Comparison of ENCODE assay signal across 10 cellular contexts in the genomic region with DNA sequence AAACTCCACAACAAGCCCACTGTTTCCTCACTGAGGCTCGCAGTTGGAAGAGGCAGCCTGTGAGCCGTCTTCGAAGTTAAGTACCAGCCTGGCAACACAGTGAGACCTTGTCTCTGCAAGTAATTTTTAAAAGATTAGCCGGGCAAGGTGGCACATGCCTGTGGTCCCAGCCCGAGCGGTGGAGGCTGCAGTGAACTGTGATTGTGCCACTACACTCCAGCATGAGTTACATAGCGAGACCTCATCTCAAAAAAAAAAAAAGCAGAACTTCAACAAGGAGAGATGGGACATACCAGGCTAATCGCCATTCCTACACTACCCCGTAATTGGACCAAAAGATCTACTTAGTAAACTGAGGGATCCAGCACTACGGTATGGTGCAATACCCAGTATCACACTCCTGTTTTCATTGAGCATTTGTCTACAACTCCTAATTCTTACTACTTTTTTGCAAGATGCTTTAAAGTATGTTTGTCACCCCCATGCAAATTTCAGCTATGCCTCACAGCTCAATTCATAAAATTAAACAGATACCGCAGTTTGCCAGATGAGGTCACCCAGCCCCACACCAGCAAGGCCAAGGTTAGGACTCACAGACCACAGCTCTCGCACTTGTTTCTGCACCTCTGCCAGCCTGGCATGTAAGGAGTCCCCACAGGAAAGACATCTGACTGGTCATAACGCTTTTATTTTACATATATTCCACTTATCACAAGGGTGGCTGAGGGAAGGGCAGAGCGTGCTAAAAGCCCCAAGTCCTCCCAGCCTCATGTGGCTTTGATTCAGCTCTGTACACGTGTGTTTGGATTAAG. TPM values are rescaled to one million over a fixed set of nuclear protein-coding genes. Genes with fewer than 3 reads are reported as not detected.
A peak's percentile ranks its signal among the peaks of the same experiment; 100 is the strongest.
DNase-seq lines count a peak whose midpoint lies in the region; ATAC-seq and TF ChIP-seq lines count a peak whose summit lies in the region.
"Had no signal": no experiment of that assay in that cellular context is flagged by ENCODE, and none has a peak within 500 bp of the region (broad histone marks: within the 10 kb centered on the region; RNA-seq: fewer than 3 reads in every experiment).

No MANE protein-coding gene starts in this region.

- H3K4me1 Mint-ChIP-seq in activated CD4-positive, alpha-beta memory T cell treated with anti-CD3 and anti-CD28 coated beads, Interleukin-2, amount 10 ng/mL, durations not matched to agents 7 days and 5 days: peaks cover 10% of the 10 kb centered on the region
- H3K4me1 Mint-ChIP-seq in activated CD4-positive, alpha-beta memory T cell treated with anti-CD3 and anti-CD28 coated beads for 36 hours (ENCODE audit: low read depth): peaks cover 7% of the 10 kb centered on the region
- peaks cover 6% of the 10 kb centered on the region for H3K4me1 Mint-ChIP-seq in activated CD4-positive, alpha-beta T cell treated with anti-CD3 and anti-CD28 coated beads for 36 hours

- no peak overlapping the region for H3K4me3 ChIP-seq in sigmoid colon

- H3K4me3 Mint-ChIP-seq in activated CD4-positive, alpha-beta memory T cell treated with anti-CD3 and anti-CD28 coated beads, Interleukin-2, amount 10 ng/mL, durations not matched to agents 7 days and 5 days: no peak overlapping the region
- H3K4me3 Mint-ChIP-seq in activated CD4-positive, alpha-beta memory T cell treated with anti-CD3 and anti-CD28 coated beads for 36 hours: no peak overlapping the region
- H3K4me3 Mint-ChIP-seq in activated CD4-positive, alpha-beta T cell treated with anti-CD3 and anti-CD28 coated beads for 36 hours: no peak overlapping the region

- ATAC-seq in HG02588 (IDR thresholded peaks at IDR 0.05; ENCODE audit: unreplicated experiment): peak; percentile 65
- ATAC-seq in activated CD4-positive, alpha-beta T cell treated with anti-CD3 and anti-CD28 coated beads for 36 hours: no peak
- no peak for ATAC-seq in HG03457 (IDR thresholded peaks at IDR 0.05; ENCODE audit: unreplicated experiment)

- TF ChIP-seq CTCF in sigmoid colon (IDR thresholded peaks at IDR 0.05): no peak

- H3K27ac ChIP-seq in sigmoid colon: no peak overlapping the region

- no peak for TF ChIP-seq POLR2A in sigmoid colon (IDR thresholded peaks at IDR 0.05)

- no peaks in the 10 kb centered on the region for H3K9me3 ChIP-seq in sigmoid colon

- peaks cover 7 to 48% (median 14%) of the 10 kb centered on the region in 4 donors for H3K36me3 ChIP-seq in sigmoid colon

- no peak overlapping the region for H3K27ac Mint-ChIP-seq in activated CD4-positive, alpha-beta memory T cell treated with anti-CD3 and anti-CD28 coated beads, Interleukin-2, amount 10 ng/mL, durations not matched to agents 7 days and 5 days
- H3K27ac Mint-ChIP-seq in activated CD4-positive, alpha-beta memory T cell treated with anti-CD3 and anti-CD28 coated beads for 36 hours: no peak overlapping the region
- H3K27ac Mint-ChIP-seq in activated CD4-positive, alpha-beta T cell treated with anti-CD3 and anti-CD28 coated beads for 36 hours: no peak overlapping the region

- peak; percentile 10 for DNase-seq in activated CD4-positive, alpha-beta memory T cell treated with anti-CD3 and anti-CD28 coated beads, Interleukin-2, amount 10 ng/mL, durations not matched to agents 7 days and 5 days
- DNase-seq in activated CD4-positive, alpha-beta memory T cell treated with anti-CD3 and anti-CD28 coated beads for 36 hours: no peak
- DNase-seq in M059J (ENCODE audit: low read depth): peak; percentile 43
- peak; percentile 37 for DNase-seq in sigmoid colon
- no peak for DNase-seq in HEK293T (ENCODE audit: extremely low spot score)
- no peak for DNase-seq in activated CD4-positive, alpha-beta T cell treated with anti-CD3 and anti-CD28 coated beads for 36 hours
- DNase-seq: NCI-H2227 treated with DMSO at 0.1 percent for 48 hours had no signal

- POLR2A ChIA-PET in activated CD4-positive, alpha-beta memory T cell treated with anti-CD3 and anti-CD28 coated beads, Interleukin-2, amount 10 ng/mL, durations not matched to agents 7 days and 5 days (lab: Charles Lee): interaction anchor here (1.0 to 1.9 kb wide), 2 partner anchors 10 to 22 kb away, joined by 3 to 10 read pairs; no protein-coding TSS in a partner anchor
- POLR2A ChIA-PET in activated CD4-positive, alpha-beta memory T cell treated with anti-CD3 and anti-CD28 coated beads for 36 hours (lab: Charles Lee): no interaction called here
- POLR2A ChIA-PET in HEK293T (lab: Yijun Ruan, JAX): no interaction called here
- POLR2A ChIA-PET in activated CD4-positive, alpha-beta T cell treated with anti-CD3 and anti-CD28 coated beads for 36 hours (lab: Charles Lee): interaction anchor here (0.6 kb wide), 1 partner anchor 412 kb away, joined by 3 read pairs; no protein-coding TSS in a partner anchor

- no peaks in the 10 kb centered on the region for H3K27me3 Mint-ChIP-seq in activated CD4-positive, alpha-beta memory T cell treated with anti-CD3 and anti-CD28 coated beads, Interleukin-2, amount 10 ng/mL, durations not matched to agents 7 days and 5 days
- no peaks in the 10 kb centered on the region for H3K27me3 Mint-ChIP-seq in activated CD4-positive, alpha-beta memory T cell treated with anti-CD3 and anti-CD28 coated beads for 36 hours
- no peaks in the 10 kb centered on the region for H3K27me3 Mint-ChIP-seq in activated CD4-positive, alpha-beta T cell treated with anti-CD3 and anti-CD28 coated beads for 36 hours

- no peak for TF ChIP-seq EP300 in sigmoid colon (IDR thresholded peaks at IDR 0.05)

- peaks cover 3% of the 10 kb centered on the region for H3K9me3 Mint-ChIP-seq in activated CD4-positive, alpha-beta memory T cell treated with anti-CD3 and anti-CD28 coated beads, Interleukin-2, amount 10 ng/mL, durations not matched to agents 7 days and 5 days
- H3K9me3 Mint-ChIP-seq in activated CD4-positive, alpha-beta memory T cell treated with anti-CD3 and anti-CD28 coated beads for 36 hours: peaks cover 3% of the 10 kb centered on the region
- H3K9me3 Mint-ChIP-seq in activated CD4-positive, alpha-beta T cell treated with anti-CD3 and anti-CD28 coated beads for 36 hours (ENCODE audit: low read depth): peaks cover 7% of the 10 kb centered on the region

- no peaks in the 10 kb centered on the region for H3K27me3 ChIP-seq in sigmoid colon

- H3K36me3 Mint-ChIP-seq in activated CD4-positive, alpha-beta memory T cell treated with anti-CD3 and anti-CD28 coated beads, Interleukin-2, amount 10 ng/mL, durations not matched to agents 7 days and 5 days (ENCODE audit: low read depth): peaks cover 38% of the 10 kb centered on the region
- H3K36me3 Mint-ChIP-seq in activated CD4-positive, alpha-beta memory T cell treated with anti-CD3 and anti-CD28 coated beads for 36 hours: peaks cover 29% of the 10 kb centered on the region
- peaks cover 23% of the 10 kb centered on the region for H3K36me3 Mint-ChIP-seq in activated CD4-positive, alpha-beta T cell treated with anti-CD3 and anti-CD28 coated beads for 36 hours (ENCODE audit: low read depth)

- WGBS in sigmoid colon, 2 donors: 64 to 70% methylated on average over 15 of the region's 15 CpGs

- CTCF ChIA-PET in activated CD4-positive, alpha-beta memory T cell treated with anti-CD3 and anti-CD28 coated beads, Interleukin-2, amount 10 ng/mL, durations not matched to agents 7 days and 5 days (lab: Charles Lee): interaction anchor here (0.6 to 1.1 kb wide), 5 partner anchors 9 to 504 kb away, joined by 3 to 5 read pairs (median 4); a partner anchor contains a TSS
- CTCF ChIA-PET in activated CD4-positive, alpha-beta memory T cell treated with anti-CD3 and anti-CD28 coated beads for 36 hours (lab: Charles Lee): interaction anchor here (0.9 to 2.3 kb wide), 5 partner anchors 9 to 15 kb away, joined by 3 to 12 read pairs (median 4); no protein-coding TSS in a partner anchor
- CTCF ChIA-PET in HEK293T (lab: Yijun Ruan, JAX): interaction anchor here (0.7 to 1.8 kb wide), 2 partner anchors 9 to 503 kb away, joined by 4 to 6 read pairs; no protein-coding TSS in a partner anchor
- CTCF ChIA-PET in activated CD4-positive, alpha-beta T cell treated with anti-CD3 and anti-CD28 coated beads for 36 hours (lab: Charles Lee): interaction anchor here (1.0 to 2.3 kb wide), 2 partner anchors 9 to 504 kb away, joined by 3 to 12 read pairs; no protein-coding TSS in a partner anchor

- H3K4me1 ChIP-seq in sigmoid colon: peaks cover 0 to 7% (median 4%) of the 10 kb centered on the region in 4 donors

- intact Hi-C loops in activated CD4-positive, alpha-beta memory T cell treated with anti-CD3 and anti-CD28 coated beads for 36 hours (cut with micrococcal nuclease): loop anchor here (2.0 kb wide), 1 partner anchor 199 kb away; no protein-coding TSS in a partner anchor
- intact Hi-C loops in sigmoid colon (cut with DNase I): loop anchor here (5.0 kb wide), 4 partner anchors 56 to 661 kb away; a partner anchor contains a TSS
- intact Hi-C loops in activated CD4-positive, alpha-beta T cell treated with anti-CD3 and anti-CD28 coated beads for 36 hours (cut with DNase I, micrococcal nuclease): loop anchor here (2.0 to 10.0 kb wide), 5 partner anchors 53 to 659 kb away; a partner anchor contains a TSS

TF ChIP-seq in HEK293T, 16 proteins besides CTCF, POLR2A, EP300 and RAD21 (continues in another document):
- TF ChIP-seq NFRKB (IDR thresholded peaks at IDR 0.05): no peak

RNA-seq across cellular contexts. Expression of a gene that starts 21.0 kb away (rescaled TPM):
- 10 to 100 TPM; 19.8 to 20.1 TPM for total RNA-seq in activated CD4-positive, alpha-beta memory T cell treated with anti-CD3 and anti-CD28 coated beads, Interleukin-2, amount 10 ng/mL, durations not matched to agents 7 days and 5 days
- 10 to 100 TPM; 18.0 to 18.2 TPM for total RNA-seq in activated CD4-positive, alpha-beta memory T cell treated with anti-CD3 and anti-CD28 coated beads for 36 hours
- total RNA-seq in M059J (2014; rRNA removed; shearing (Covaris generic)): 15.5 and 28.7 TPM in 2 replicates
- 10 to 100 TPM; 11.1 to 21.9 (median 18.4) TPM for total RNA-seq in sigmoid colon
- 10 to 100 TPM in 2 of 3 donors, 1 to 10 TPM in 1; 9.0 to 12.7 (median 10.2) TPM for polyA plus RNA-seq in sigmoid colon
- 10 to 100 TPM; 13.5 to 15.0 TPM for total RNA-seq in activated CD4-positive, alpha-beta T cell treated with anti-CD3 and anti-CD28 coated beads for 36 hours

RNA-seq across cellular contexts. Expression of a gene that starts 37.1 kb away (rescaled TPM):
- not detected for total RNA-seq in activated CD4-positive, alpha-beta memory T cell treated with anti-CD3 and anti-CD28 coated beads, Interleukin-2, amount 10 ng/mL, durations not matched to agents 7 days and 5 days
- total RNA-seq in activated CD4-positive, alpha-beta memory T cell treated with anti-CD3 and anti-CD28 coated beads for 36 hours: not detected
- not detected in 2 replicates for total RNA-seq in M059J (2014; rRNA removed; shearing (Covaris generic))
- 1 to 10 TPM in 2 of 4 donors, under 1 TPM in 1, not detected in 1; 0.71 to 5.0 (median 1.1) TPM for total RNA-seq in sigmoid colon
- polyA plus RNA-seq in sigmoid colon: 10 to 100 TPM in 1 of 3 donors, not detected in 2; 15.6 TPM
- not detected for total RNA-seq in activated CD4-positive, alpha-beta T cell treated with anti-CD3 and anti-CD28 coated beads for 36 hours
- total RNA-seq: glomerular endothelial cell had no signal

RNA-seq across cellular contexts. Expression of a gene that starts 54.1 kb away (rescaled TPM):
- 100 to 1,000 TPM; 101 to 105 TPM for total RNA-seq in activated CD4-positive, alpha-beta memory T cell treated with anti-CD3 and anti-CD28 coated beads, Interleukin-2, amount 10 ng/mL, durations not matched to agents 7 days and 5 days
- total RNA-seq in activated CD4-positive, alpha-beta memory T cell treated with anti-CD3 and anti-CD28 coated beads for 36 hours: 100 to 1,000 TPM; 127 TPM
- total RNA-seq in M059J (2014; rRNA removed; shearing (Covaris generic)): 31.6 and 60.0 TPM in 2 replicates
- total RNA-seq in sigmoid colon: 10 to 100 TPM; 31.0 to 40.5 (median 34.0) TPM
- polyA plus RNA-seq in sigmoid colon: 10 to 100 TPM; 33.8 to 74.4 (median 36.0) TPM
- total RNA-seq in activated CD4-positive, alpha-beta T cell treated with anti-CD3 and anti-CD28 coated beads for 36 hours: 100 to 1,000 TPM; 106 to 126 TPM

Comparison
In these comparisons a context has a peak if more than half of its experiments do, and no peak if none do; other contexts are left out.
1. DNase-seq: peak in activated CD4-positive, alpha-beta memory T cell treated with anti-CD3 and anti-CD28 coated beads, Interleukin-2, amount 10 ng/mL, durations not matched to agents 7 days and 5 days (single experiment), M059J (single experiment) and sigmoid colon (single experiment); none in activated CD4-positive, alpha-beta memory T cell treated with anti-CD3 and anti-CD28 coated beads for 36 hours (single experiment), HEK293T (single experiment) and activated CD4-positive, alpha-beta T cell treated with anti-CD3 and anti-CD28 coated beads for 36 hours (single experiment).
2. POLR2A ChIA-PET loops: an anchor here in activated CD4-positive, alpha-beta memory T cell treated with anti-CD3 and anti-CD28 coated beads, Interleukin-2, amount 10 ng/mL, durations not matched to agents 7 days and 5 days (1.0 to 1.9 kb wide) and activated CD4-positive, alpha-beta T cell treated with anti-CD3 and anti-CD28 coated beads for 36 hours (0.6 kb wide); none called in activated CD4-positive, alpha-beta memory T cell treated with anti-CD3 and anti-CD28 coated beads for 36 hours and HEK293T.